In genomic region chr10:11204355-11204879, GRCh38 we compare ENCODE assay signal across 13 cellular contexts.
A peak's percentile ranks its signal among the peaks of the same experiment; 100 is the strongest.
DNase-seq lines count a peak whose midpoint lies in the region; ATAC-seq and TF ChIP-seq lines count a peak whose summit lies in the region.
"Had no signal": no experiment of that assay in that cellular context is flagged by ENCODE, and none has a peak within 500 bp of the region (broad histone marks: within the 10 kb centered on the region; RNA-seq: fewer than 3 reads in every experiment).

No MANE protein-coding gene starts in this region.

- peak; percentile 44 to 69 (median 61) for ATAC-seq in natural killer cell

- H3K36me3 Mint-ChIP-seq in CD14-positive monocyte (peaks cover 76 to 82% of the 10 kb centered on the region in 2 donors), natural killer cell (peaks cover 7% of the 10 kb centered on the region)

- peaks cover 60% of the 10 kb centered on the region for H3K4me1 Mint-ChIP-seq in CD14-positive monocyte
- peaks cover 100% of the 10 kb centered on the region in 2 donors for H3K4me1 Mint-ChIP-seq in natural killer cell

- H3K9me3 Mint-ChIP-seq in CD14-positive monocyte: peaks cover 0 to 6% (median 2%) of the 10 kb centered on the region in 7 donors
- H3K9me3 Mint-ChIP-seq in natural killer cell: no peaks in the 10 kb centered on the region

- no peak for DNase-seq in CD14-positive monocyte (ENCODE audit: low spot score)
- DNase-seq in LNCaP clone FGC (ENCODE audit: low read depth): no peak
- DNase-seq in choroid plexus epithelial cell (ENCODE audit: low read depth): peak; percentile 27
- peak; percentile 66 for DNase-seq in natural killer cell
- DNase-seq in NCI-H2107 (lab: John Stamatoyannopoulos, UW): no peak
- no peak for DNase-seq in erythroblast (lab: John Stamatoyannopoulos, UW)
- no peak for DNase-seq in amygdala (lab: John Stamatoyannopoulos, UW)
- no peak for DNase-seq in T-helper 9 cell
- DNase-seq: IMR-90; NCI-H1417 treated with DMSO at 0.1 percent for 48 hours; NCI-H526; stimulated activated naive CD4-positive, alpha-beta T cell had no signal

- no peak for TF ChIP-seq CTCF in CD14-positive monocyte (IDR thresholded peaks at IDR 0.05)
- TF ChIP-seq CTCF in LNCaP clone FGC (IDR thresholded peaks at IDR 0.05; ENCODE audit: control insufficient read depth, extremely low read depth, insufficient read depth): no peak
- TF ChIP-seq CTCF in choroid plexus epithelial cell (conservative IDR thresholded peaks at IDR 0.05; ENCODE audit: low read depth, low read length): no peak
- TF ChIP-seq CTCF in natural killer cell (IDR thresholded peaks at IDR 0.05): no peak

- no peaks in the 10 kb centered on the region for H3K27me3 Mint-ChIP-seq in CD14-positive monocyte (ENCODE audit: low read depth in 3 of 3)
- H3K27me3 Mint-ChIP-seq in natural killer cell (ENCODE audit: low read depth in 2 of 2): no peaks in the 10 kb centered on the region

- H3K27ac Mint-ChIP-seq in CD14-positive monocyte (peak overlapping the region in 6 of 7 donors; percentile 17 to 79 (median 60)), natural killer cell (no peak overlapping the region)

- H3K4me3 Mint-ChIP-seq in CD14-positive monocyte (no peak overlapping the region), natural killer cell (peak overlapping the region; percentile 76)

- H3K4me3 ChIP-seq in LNCaP clone FGC (ENCODE audit: low read depth, low read length) (peak overlapping the region; percentile 39), choroid plexus epithelial cell (ENCODE audit: low read depth, low read length) (peak overlapping the region; percentile 28)
- H3K4me3 ChIP-seq: coronary artery had no signal

- intact Hi-C loops in CD14-positive monocyte (cut with micrococcal nuclease): no loop called here
- intact Hi-C loops in natural killer cell (cut with micrococcal nuclease): loop anchor here (1.0 to 2.0 kb wide), 2 partner anchors 14 to 26 kb away; no protein-coding TSS in a partner anchor

- no peak for TF ChIP-seq POLR2A in erythroblast (IDR thresholded peaks at IDR 0.05; ENCODE audit: low read length)

Comparison
In these comparisons a context has a peak if more than half of its experiments do, and no peak if none do; other contexts are left out.
1. DNase-seq: peak in choroid plexus epithelial cell (single experiment) and natural killer cell (single experiment); none in CD14-positive monocyte (single experiment), LNCaP clone FGC (single experiment), NCI-H2107 (single experiment), erythroblast (0 of 2), amygdala (0 of 56) and T-helper 9 cell (single experiment).
2. H3K27ac Mint-ChIP-seq: peak in CD14-positive monocyte (6 of 7); none in natural killer cell (0 of 2).